8 cellular contexts compared by ENCODE assay signal in genomic region chr4:40918330-40918729, GRCh38.
DNase-seq lines count a peak whose midpoint lies in the region; ATAC-seq and TF ChIP-seq lines count a peak whose summit lies in the region.

No MANE protein-coding gene starts in this region.

- no peak overlapping the region for H3K4me3 Mint-ChIP-seq in T-helper 2 cell treated with Interferon-gamma antibody and Interleukin-4, amounts not matched to agents 5 μg/mL and 100 μg/mL, for 36 hours

- no peaks in the 10 kb centered on the region for H3K9me3 Mint-ChIP-seq in T-helper 2 cell treated with Interferon-gamma antibody and Interleukin-4, amounts not matched to agents 5 μg/mL and 100 μg/mL, for 36 hours

- H3K4me3 ChIP-seq in LNCaP clone FGC (ENCODE audit: low read depth, low read length) (no peak overlapping the region), cardiac fibroblast (replicated peaks in 1 of 2; ENCODE audit: low read depth in 2 of 2, low read length in 2 of 2) (no peak overlapping the region)

- TF ChIP-seq CTCF in LNCaP clone FGC (IDR thresholded peaks at IDR 0.05; ENCODE audit: control insufficient read depth, extremely low read depth, insufficient read depth) (no peak), cardiac fibroblast (IDR thresholded peaks at IDR 0.05; ENCODE audit: low read depth, low read length) (no peak)

- ATAC-seq in GM21528 (IDR thresholded peaks at IDR 0.05; ENCODE audit: low FRiP score, unreplicated experiment) (no peak), HG02678 (IDR thresholded peaks at IDR 0.05; ENCODE audit: unreplicated experiment) (no peak)

- no peak overlapping the region for H3K27ac Mint-ChIP-seq in T-helper 2 cell treated with Interferon-gamma antibody and Interleukin-4, amounts not matched to agents 5 μg/mL and 100 μg/mL, for 36 hours

- DNase-seq in AML-193 (lab: John Stamatoyannopoulos, UW) = peak; percentile 44 to 56
- DNase-seq in LNCaP clone FGC (ENCODE audit: low read depth) = peak; percentile 88
- peak; percentile 91 to 94 for DNase-seq in cardiac fibroblast (ENCODE audit: low read depth in 2 of 2)
- DNase-seq in myocyte (ENCODE audit: low read depth) = peak; percentile 79
- no peak for DNase-seq in T-helper 2 cell treated with Interferon-gamma antibody and Interleukin-4, amounts not matched to agents 5 μg/mL and 100 μg/mL, for 36 hours (ENCODE audit: low spot score)
- no peak for DNase-seq in glomerular visceral epithelial cell (ENCODE audit: extremely low spot score)

- peaks cover 18% of the 10 kb centered on the region for H3K4me1 Mint-ChIP-seq in T-helper 2 cell treated with Interferon-gamma antibody and Interleukin-4, amounts not matched to agents 5 μg/mL and 100 μg/mL, for 36 hours (ENCODE audit: low read depth)

- no peaks in the 10 kb centered on the region for H3K36me3 Mint-ChIP-seq in T-helper 2 cell treated with Interferon-gamma antibody and Interleukin-4, amounts not matched to agents 5 μg/mL and 100 μg/mL, for 36 hours (ENCODE audit: low read depth)

- no peaks in the 10 kb centered on the region for H3K27me3 Mint-ChIP-seq in T-helper 2 cell treated with Interferon-gamma antibody and Interleukin-4, amounts not matched to agents 5 μg/mL and 100 μg/mL, for 36 hours (ENCODE audit: low read depth)

Comparison
In these comparisons a context has a peak if more than half of its experiments do, and no peak if none do; other contexts are left out.
1. DNase-seq: peak in AML-193 (2 of 2), LNCaP clone FGC (single experiment), cardiac fibroblast (2 of 2) and myocyte (single experiment); none in T-helper 2 cell treated with Interferon-gamma antibody and Interleukin-4, amounts not matched to agents 5 μg/mL and 100 μg/mL, for 36 hours (single experiment) and glomerular visceral epithelial cell (single experiment).